Comparison of ENCODE assay signal across 8 cellular contexts in genomic region chr9:95463145-95464060, GRCh38.
DNase-seq lines count a peak whose midpoint lies in the region; ATAC-seq and TF ChIP-seq lines count a peak whose summit lies in the region.

No MANE protein-coding gene starts in this region.

- no peak for DNase-seq in T-helper 2 cell treated with Interferon-gamma antibody and Interleukin-4, amounts not matched to agents 5 μg/mL and 100 μg/mL, for 36 hours (ENCODE audit: low spot score)
- DNase-seq in T-helper 2 cell (no peak), cardiac fibroblast (ENCODE audit: low read depth in 2 of 2) (no peak), retina (peak; percentile 52), iPS-NIHi11 (ENCODE audit: low spot score) (no peak)
- no peak for DNase-seq in stimulated activated CD4-positive, alpha-beta T cell treated with anti-CD3 and anti-CD28 coated beads, Interleukin-4, amount 100 ng/mL, for 1 hour
- DNase-seq in activated CD4-positive, CD25-positive, alpha-beta regulatory T cell treated with anti-CD3 and anti-CD28 coated beads, Interleukin-2, amount 50 U/mL, for 72 hours: no peak

- peak; percentile 20 for ATAC-seq in HG03066 (IDR thresholded peaks at IDR 0.05; ENCODE audit: low read depth, unreplicated experiment)

- TF ChIP-seq CTCF in cardiac fibroblast (IDR thresholded peaks at IDR 0.05; ENCODE audit: low read depth, low read length): no peak

- peaks cover 40% of the 10 kb centered on the region for H3K27me3 Mint-ChIP-seq in T-helper 2 cell treated with Interferon-gamma antibody and Interleukin-4, amounts not matched to agents 5 μg/mL and 100 μg/mL, for 36 hours (ENCODE audit: low read depth)

- no peaks in the 10 kb centered on the region for H3K9me3 Mint-ChIP-seq in T-helper 2 cell treated with Interferon-gamma antibody and Interleukin-4, amounts not matched to agents 5 μg/mL and 100 μg/mL, for 36 hours

- peak overlapping the region; percentile 83 for H3K4me3 Mint-ChIP-seq in T-helper 2 cell treated with Interferon-gamma antibody and Interleukin-4, amounts not matched to agents 5 μg/mL and 100 μg/mL, for 36 hours

- H3K27ac Mint-ChIP-seq in T-helper 2 cell treated with Interferon-gamma antibody and Interleukin-4, amounts not matched to agents 5 μg/mL and 100 μg/mL, for 36 hours: peak overlapping the region; percentile 73

- peak overlapping the region; percentile 29 to 42 for H3K4me3 ChIP-seq in cardiac fibroblast (replicated peaks in 1 of 2; ENCODE audit: low read depth in 2 of 2, low read length in 2 of 2)

- peaks cover 26% of the 10 kb centered on the region for H3K4me1 Mint-ChIP-seq in T-helper 2 cell treated with Interferon-gamma antibody and Interleukin-4, amounts not matched to agents 5 μg/mL and 100 μg/mL, for 36 hours (ENCODE audit: low read depth)

- peaks cover 5% of the 10 kb centered on the region for H3K36me3 Mint-ChIP-seq in T-helper 2 cell treated with Interferon-gamma antibody and Interleukin-4, amounts not matched to agents 5 μg/mL and 100 μg/mL, for 36 hours (ENCODE audit: low read depth)
